In the genomic region with DNA sequence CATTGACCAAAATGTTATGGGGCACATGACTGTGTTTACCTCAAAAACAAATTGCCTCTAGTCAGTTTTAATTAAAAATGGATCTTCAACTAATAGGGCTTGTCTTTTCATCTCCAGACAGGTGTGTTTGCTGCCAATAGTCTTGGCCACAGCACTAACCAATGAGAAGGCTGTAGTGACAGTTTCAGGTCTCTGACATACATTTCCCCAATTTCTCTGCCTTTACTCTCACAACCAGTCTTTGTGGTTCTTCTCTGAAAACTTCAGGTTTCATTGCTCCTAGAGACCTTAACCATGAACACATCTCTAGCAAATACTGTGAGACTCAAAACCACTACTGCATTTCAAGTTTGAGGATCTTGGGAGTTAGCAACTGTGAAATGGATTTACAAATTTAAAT, we compare ENCODE assay signal across 19 cellular contexts. TPM values are rescaled to one million over a fixed set of nuclear protein-coding genes. Genes with fewer than 3 reads are reported as not detected.
DNase-seq lines count a peak whose midpoint lies in the region; ATAC-seq and TF ChIP-seq lines count a peak whose summit lies in the region.
"Had no signal": no experiment of that assay in that cellular context is flagged by ENCODE, and none has a peak within 500 bp of the region (broad histone marks: within the 10 kb centered on the region; RNA-seq: fewer than 3 reads in every experiment).

No MANE protein-coding gene starts in this region.

- intact Hi-C loops in activated CD4-positive, alpha-beta T cell treated with anti-CD3 and anti-CD28 coated beads, Interleukin-2, amount 10 ng/mL, durations not matched to agents 24 days and 14 days (cut with micrococcal nuclease) = no loop called here

- H3K9me3 Mint-ChIP-seq in activated CD4-positive, alpha-beta T cell treated with anti-CD3 and anti-CD28 coated beads, Interleukin-2, amount 10 ng/mL, durations not matched to agents 24 days and 14 days = no peaks in the 10 kb centered on the region
- H3K9me3 Mint-ChIP-seq: activated T-helper 2 cell treated with anti-CD3 and anti-CD28 coated beads, Interferon-gamma antibody, Interleukin-2, Interleukin-4, amounts not matched to agents 10 μg/mL and 5 μg/mL and 100 μg/mL, durations not matched to agents 14 hours and 24 hours and 36 hours had no signal

- no peak overlapping the region for H3K27ac Mint-ChIP-seq in activated CD4-positive, alpha-beta T cell treated with anti-CD3 and anti-CD28 coated beads, Interleukin-2, amount 10 ng/mL, durations not matched to agents 24 days and 14 days
- H3K27ac Mint-ChIP-seq: activated T-helper 2 cell treated with anti-CD3 and anti-CD28 coated beads, Interferon-gamma antibody, Interleukin-2, Interleukin-4, amounts not matched to agents 10 μg/mL and 5 μg/mL and 100 μg/mL, durations not matched to agents 14 hours and 24 hours and 36 hours; naive B cell had no signal

- POLR2A ChIA-PET in GM10248 (lab: Yijun Ruan, JAX) = no interaction called here

- ATAC-seq in GM21723 (IDR thresholded peaks at IDR 0.05; ENCODE audit: unreplicated experiment) = peak; percentile 72
- peak; percentile 60 for ATAC-seq in HG03196 (IDR thresholded peaks at IDR 0.05; ENCODE audit: unreplicated experiment)
- ATAC-seq: lower lobe of right lung had no signal

- H3K4me1 Mint-ChIP-seq in activated CD4-positive, alpha-beta T cell treated with anti-CD3 and anti-CD28 coated beads, Interleukin-2, amount 10 ng/mL, durations not matched to agents 24 days and 14 days = no peaks in the 10 kb centered on the region
- H3K4me1 Mint-ChIP-seq: naive B cell had no signal

- no peak for TF ChIP-seq CTCF in GM10248 (IDR thresholded peaks at IDR 0.05; ENCODE audit: control extremely low read depth, extremely low read depth, low read depth, missing control alignments)

- no peaks in the 10 kb centered on the region for H3K36me3 Mint-ChIP-seq in activated CD4-positive, alpha-beta T cell treated with anti-CD3 and anti-CD28 coated beads, Interleukin-2, amount 10 ng/mL, durations not matched to agents 24 days and 14 days (ENCODE audit: low read depth)
- H3K36me3 Mint-ChIP-seq: naive B cell had no signal

- no peak overlapping the region for H3K4me3 Mint-ChIP-seq in activated CD4-positive, alpha-beta T cell treated with anti-CD3 and anti-CD28 coated beads, Interleukin-2, amount 10 ng/mL, durations not matched to agents 24 days and 14 days
- H3K4me3 Mint-ChIP-seq: naive B cell had no signal

- DNase-seq in GM10248 (ENCODE audit: extremely low spot score) (peak; percentile 16), GM19238 (ENCODE audit: insufficient read length, low spot score) (peak; percentile 5), HCEC 1CT (no peak), NCI-H345 (lab: John Stamatoyannopoulos, UW) (no peak), NCI-H748 treated with DMSO at 0.1 percent for 48 hours (lab: John Stamatoyannopoulos, UW) (no peak)
- no peak for DNase-seq in activated CD4-positive, alpha-beta T cell treated with anti-CD3 and anti-CD28 coated beads, Interleukin-2, amount 10 ng/mL, durations not matched to agents 24 days and 14 days
- DNase-seq: activated CD4-positive, CD25-positive, alpha-beta regulatory T cell; C1 segment of cervical spinal cord; DMS153; effector CD8-positive, alpha-beta T cell; head of caudate nucleus; lower lobe of right lung; naive B cell; NCI-H1694; NCI-H510A had no signal

- CTCF ChIA-PET in GM10248 (lab: Yijun Ruan, JAX) = interaction anchor here (1.1 kb wide), 1 partner anchor 8 kb away, joined by 3 read pairs; no protein-coding TSS in a partner anchor

- peaks cover 20% of the 10 kb centered on the region for H3K27me3 Mint-ChIP-seq in activated CD4-positive, alpha-beta T cell treated with anti-CD3 and anti-CD28 coated beads, Interleukin-2, amount 10 ng/mL, durations not matched to agents 24 days and 14 days

RNA-seq across cellular contexts. Expression of gene EDNRA, which starts 3.5 kb away (rescaled TPM):
- not detected in 2 replicates for total RNA-seq in activated CD4-positive, alpha-beta T cell treated with anti-CD3 and anti-CD28 coated beads, Interleukin-2, amount 10 ng/mL, durations not matched to agents 24 days and 14 days
- total RNA-seq: activated T-helper 2 cell treated with anti-CD3 and anti-CD28 coated beads, Interferon-gamma antibody, Interleukin-2, Interleukin-4, amounts not matched to agents 10 μg/mL and 5 μg/mL and 100 μg/mL, durations not matched to agents 14 hours and 24 hours and 36 hours; T-helper 2 cell treated with Interferon-gamma antibody and Interleukin-4, amounts not matched to agents 100 ng/mL and 5 ng/mL, for 36 hours had no signal

Comparison
In these comparisons a context has a peak if more than half of its experiments do, and no peak if none do; other contexts are left out.
1. DNase-seq: peak in GM10248 (single experiment) and GM19238 (single experiment); none in HCEC 1CT (single experiment), NCI-H345 (single experiment), activated CD4-positive, alpha-beta T cell treated with anti-CD3 and anti-CD28 coated beads, Interleukin-2, amount 10 ng/mL, durations not matched to agents 24 days and 14 days (single experiment) and NCI-H748 treated with DMSO at 0.1 percent for 48 hours (single experiment).